ENCODE assay signal across 2 cellular contexts in the genomic region with DNA sequence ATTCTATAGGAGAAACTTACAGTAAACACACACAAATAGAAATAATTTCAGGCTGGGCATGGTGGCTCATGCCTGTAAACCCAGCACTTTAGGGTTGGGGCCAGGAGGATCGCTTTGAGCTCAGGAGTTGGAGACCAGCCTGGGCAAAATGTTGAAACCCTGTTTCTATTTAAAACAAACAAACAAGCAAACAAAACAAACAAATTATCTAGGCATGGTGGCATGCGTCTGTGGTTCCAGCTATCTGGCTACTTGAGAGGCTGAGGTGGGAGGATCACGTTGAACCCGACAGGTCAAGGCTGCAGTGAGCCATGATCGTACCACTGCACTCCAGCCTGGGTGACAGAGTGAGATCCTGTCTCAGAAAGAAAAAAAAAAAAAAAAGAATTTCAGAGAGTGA.
TF ChIP-seq lines count a peak whose summit lies in the region.

No MANE protein-coding gene starts in this region.

TF ChIP-seq in H1, 55 proteins besides CTCF, POLR2A, EP300 and RAD21 (continued from another document):
- TF ChIP-seq RBBP5 (IDR thresholded peaks at IDR 0.05; ENCODE audit: borderline replicate concordance, low read depth, low read length): no peak
- no peak for TF ChIP-seq NANOG (IDR thresholded peaks at IDR 0.05; ENCODE audit: insufficient read depth, low read depth, low read length, poor library complexity, severe bottlenecking)
- TF ChIP-seq EZH2 (IDR thresholded peaks at IDR 0.05; ENCODE audit: low read depth, low read length, severe bottlenecking): no peak
- TF ChIP-seq CREB1 (IDR thresholded peaks at IDR 0.05): no peak

TF ChIP-seq in HepG2, 621 proteins besides CTCF, POLR2A, EP300 and RAD21 (continued from another document and continues in another):
- TF ChIP-seq, protein P1, sequence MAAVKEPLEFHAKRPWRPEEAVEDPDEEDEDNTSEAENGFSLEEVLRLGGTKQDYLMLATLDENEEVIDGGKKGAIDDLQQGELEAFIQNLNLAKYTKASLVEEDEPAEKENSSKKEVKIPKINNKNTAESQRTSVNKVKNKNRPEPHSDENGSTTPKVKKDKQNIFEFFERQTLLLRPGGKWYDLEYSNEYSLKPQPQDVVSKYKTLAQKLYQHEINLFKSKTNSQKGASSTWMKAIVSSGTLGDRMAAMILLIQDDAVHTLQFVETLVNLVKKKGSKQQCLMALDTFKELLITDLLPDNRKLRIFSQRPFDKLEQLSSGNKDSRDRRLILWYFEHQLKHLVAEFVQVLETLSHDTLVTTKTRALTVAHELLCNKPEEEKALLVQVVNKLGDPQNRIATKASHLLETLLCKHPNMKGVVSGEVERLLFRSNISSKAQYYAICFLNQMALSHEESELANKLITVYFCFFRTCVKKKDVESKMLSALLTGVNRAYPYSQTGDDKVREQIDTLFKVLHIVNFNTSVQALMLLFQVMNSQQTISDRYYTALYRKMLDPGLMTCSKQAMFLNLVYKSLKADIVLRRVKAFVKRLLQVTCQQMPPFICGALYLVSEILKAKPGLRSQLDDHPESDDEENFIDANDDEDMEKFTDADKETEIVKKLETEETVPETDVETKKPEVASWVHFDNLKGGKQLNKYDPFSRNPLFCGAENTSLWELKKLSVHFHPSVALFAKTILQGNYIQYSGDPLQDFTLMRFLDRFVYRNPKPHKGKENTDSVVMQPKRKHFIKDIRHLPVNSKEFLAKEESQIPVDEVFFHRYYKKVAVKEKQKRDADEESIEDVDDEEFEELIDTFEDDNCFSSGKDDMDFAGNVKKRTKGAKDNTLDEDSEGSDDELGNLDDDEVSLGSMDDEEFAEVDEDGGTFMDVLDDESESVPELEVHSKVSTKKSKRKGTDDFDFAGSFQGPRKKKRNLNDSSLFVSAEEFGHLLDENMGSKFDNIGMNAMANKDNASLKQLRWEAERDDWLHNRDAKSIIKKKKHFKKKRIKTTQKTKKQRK (IDR thresholded peaks at IDR 0.05; ENCODE audit: low read length): no peak
- TF ChIP-seq ATAD3A (CRISPR knock-in tag; IDR thresholded peaks at IDR 0.05) (no peak), FOXP1 (IDR thresholded peaks at IDR 0.05) (no peak), FOXP1 (CRISPR knock-in tag; IDR thresholded peaks at IDR 0.05) (peak; percentile 61; the same call in 1 of the 2 replicates), RFXANK (CRISPR knock-in tag; IDR thresholded peaks at IDR 0.05) (no peak), ZFP90 (CRISPR knock-in tag; IDR thresholded peaks at IDR 0.05; ENCODE audit: borderline replicate concordance) (no peak), SMC3 (IDR thresholded peaks at IDR 0.05; ENCODE audit: low read length) (no peak), RXRA (CRISPR knock-in tag; IDR thresholded peaks at IDR 0.05) (no peak), HOXA5 (CRISPR knock-in tag; IDR thresholded peaks at IDR 0.05) (0 out of 2 replicates have a peak, but pooled peaks have one; percentile 32), HNF4A (CRISPR knock-in tag; IDR thresholded peaks at IDR 0.05) (no peak), MTA3 (CRISPR knock-in tag; IDR thresholded peaks at IDR 0.05) (no peak), ZNF367 (CRISPR knock-in tag; IDR thresholded peaks at IDR 0.05; ENCODE audit: borderline replicate concordance) (no peak), FOSL2 (CRISPR knock-in tag; IDR thresholded peaks at IDR 0.05) (0 out of 2 replicates have a peak, but pooled peaks have one; percentile 27), ZNF781 (CRISPR knock-in tag; IDR thresholded peaks at IDR 0.05; ENCODE audit: borderline replicate concordance, not compliant biosample characterization) (no peak), GATAD2A (CRISPR knock-in tag; IDR thresholded peaks at IDR 0.05) (0 out of 2 replicates have a peak, but pooled peaks have one; percentile 9), ZNF235 (CRISPR knock-in tag; IDR thresholded peaks at IDR 0.05; ENCODE audit: borderline replicate concordance) (no peak), NFE2 (CRISPR knock-in tag; IDR thresholded peaks at IDR 0.05) (no peak), GTF2F1 (IDR thresholded peaks at IDR 0.05; ENCODE audit: low read length) (no peak), ZZZ3 (CRISPR knock-in tag; IDR thresholded peaks at IDR 0.05; ENCODE audit: borderline replicate concordance) (no peak), ZNF747 (CRISPR knock-in tag; IDR thresholded peaks at IDR 0.05; ENCODE audit: borderline replicate concordance) (no peak), GZF1 (CRISPR knock-in tag; IDR thresholded peaks at IDR 0.05) (no peak), CC2D1A (CRISPR knock-in tag; IDR thresholded peaks at IDR 0.05) (no peak), ASH2L (IDR thresholded peaks at IDR 0.05; ENCODE audit: insufficient read length, low read depth, low read length) (no peak), ZNF207 (IDR thresholded peaks at IDR 0.05; ENCODE audit: borderline replicate concordance) (no peak), DMAP1 (CRISPR knock-in tag; IDR thresholded peaks at IDR 0.05) (no peak), HOXA3 (CRISPR knock-in tag; IDR thresholded peaks at IDR 0.05) (0 out of 2 replicates have a peak, but pooled peaks have one; percentile 34), ZSCAN31 (CRISPR knock-in tag; IDR thresholded peaks at IDR 0.05; ENCODE audit: low read depth) (no peak), DPF2 (CRISPR knock-in tag; IDR thresholded peaks at IDR 0.05; ENCODE audit: borderline replicate concordance, low read depth) (no peak), SOX6 (IDR thresholded peaks at IDR 0.05) (no peak), SOX6 (CRISPR knock-in tag; IDR thresholded peaks at IDR 0.05) (no peak), YY1 (IDR thresholded peaks at IDR 0.05; ENCODE audit: insufficient read depth, insufficient replicate concordance, low read depth, low read length) (no peak), CBFB (CRISPR knock-in tag; IDR thresholded peaks at IDR 0.05) (no peak), ZNF724P (CRISPR knock-in tag; IDR thresholded peaks at IDR 0.05; ENCODE audit: borderline replicate concordance) (no peak), ZBTB38 (CRISPR knock-in tag; IDR thresholded peaks at IDR 0.05) (no peak), POLR2G (IDR thresholded peaks at IDR 0.05; ENCODE audit: low read depth, low read length) (no peak), FOSL1 (CRISPR knock-in tag; IDR thresholded peaks at IDR 0.05; ENCODE audit: borderline replicate concordance) (no peak), ZNF326 (CRISPR knock-in tag; IDR thresholded peaks at IDR 0.05; ENCODE audit: borderline replicate concordance) (no peak), CREM (IDR thresholded peaks at IDR 0.05) (no peak), CREM (CRISPR knock-in tag; IDR thresholded peaks at IDR 0.05) (no peak), ZNF34 (CRISPR knock-in tag; IDR thresholded peaks at IDR 0.05; ENCODE audit: borderline replicate concordance) (no peak), ERF (CRISPR knock-in tag; IDR thresholded peaks at IDR 0.05) (no peak), ZNF878 (CRISPR knock-in tag; IDR thresholded peaks at IDR 0.05) (no peak), HDAC1 (CRISPR knock-in tag; IDR thresholded peaks at IDR 0.05) (0 out of 2 replicates have a peak, but pooled peaks have one; percentile 9), ZSCAN12 (CRISPR knock-in tag; IDR thresholded peaks at IDR 0.05) (no peak), TEAD3 (CRISPR knock-in tag; optimal IDR thresholded peaks at IDR 0.05; ENCODE audit: borderline replicate concordance) (no peak)
- TF ChIP-seq, protein P2, sequence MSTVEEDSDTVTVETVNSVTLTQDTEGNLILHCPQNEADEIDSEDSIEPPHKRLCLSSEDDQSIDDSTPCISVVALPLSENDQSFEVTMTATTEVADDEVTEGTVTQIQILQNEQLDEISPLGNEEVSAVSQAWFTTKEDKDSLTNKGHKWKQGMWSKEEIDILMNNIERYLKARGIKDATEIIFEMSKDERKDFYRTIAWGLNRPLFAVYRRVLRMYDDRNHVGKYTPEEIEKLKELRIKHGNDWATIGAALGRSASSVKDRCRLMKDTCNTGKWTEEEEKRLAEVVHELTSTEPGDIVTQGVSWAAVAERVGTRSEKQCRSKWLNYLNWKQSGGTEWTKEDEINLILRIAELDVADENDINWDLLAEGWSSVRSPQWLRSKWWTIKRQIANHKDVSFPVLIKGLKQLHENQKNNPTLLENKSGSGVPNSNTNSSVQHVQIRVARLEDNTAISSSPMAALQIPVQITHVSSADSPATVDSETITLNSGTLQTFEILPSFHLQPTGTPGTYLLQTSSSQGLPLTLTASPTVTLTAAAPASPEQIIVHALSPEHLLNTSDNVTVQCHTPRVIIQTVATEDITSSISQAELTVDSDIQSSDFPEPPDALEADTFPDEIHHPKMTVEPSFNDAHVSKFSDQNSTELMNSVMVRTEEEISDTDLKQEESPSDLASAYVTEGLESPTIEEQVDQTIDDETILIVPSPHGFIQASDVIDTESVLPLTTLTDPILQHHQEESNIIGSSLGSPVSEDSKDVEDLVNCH (CRISPR knock-in tag; IDR thresholded peaks at IDR 0.05): no peak
- TF ChIP-seq, protein P3, sequence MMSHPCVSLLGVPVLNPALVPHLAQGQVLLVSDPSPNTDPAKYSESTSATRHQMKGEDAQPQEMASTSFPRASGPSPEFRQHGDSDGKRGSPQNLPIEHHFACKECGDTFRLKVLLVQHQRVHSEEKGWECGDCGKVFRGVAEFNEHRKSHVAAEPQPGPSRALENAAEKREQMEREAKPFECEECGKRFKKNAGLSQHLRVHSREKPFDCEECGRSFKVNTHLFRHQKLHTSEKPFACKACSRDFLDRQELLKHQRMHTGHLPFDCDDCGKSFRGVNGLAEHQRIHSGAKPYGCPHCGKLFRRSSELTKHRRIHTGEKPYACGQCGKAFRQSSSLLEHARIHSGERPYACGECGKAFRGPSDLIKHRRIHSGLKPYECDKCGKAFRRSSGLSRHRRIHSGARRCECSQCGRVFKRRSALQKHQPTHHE (CRISPR knock-in tag; IDR thresholded peaks at IDR 0.05; ENCODE audit: borderline replicate concordance): no peak
- TF ChIP-seq, protein P4, sequence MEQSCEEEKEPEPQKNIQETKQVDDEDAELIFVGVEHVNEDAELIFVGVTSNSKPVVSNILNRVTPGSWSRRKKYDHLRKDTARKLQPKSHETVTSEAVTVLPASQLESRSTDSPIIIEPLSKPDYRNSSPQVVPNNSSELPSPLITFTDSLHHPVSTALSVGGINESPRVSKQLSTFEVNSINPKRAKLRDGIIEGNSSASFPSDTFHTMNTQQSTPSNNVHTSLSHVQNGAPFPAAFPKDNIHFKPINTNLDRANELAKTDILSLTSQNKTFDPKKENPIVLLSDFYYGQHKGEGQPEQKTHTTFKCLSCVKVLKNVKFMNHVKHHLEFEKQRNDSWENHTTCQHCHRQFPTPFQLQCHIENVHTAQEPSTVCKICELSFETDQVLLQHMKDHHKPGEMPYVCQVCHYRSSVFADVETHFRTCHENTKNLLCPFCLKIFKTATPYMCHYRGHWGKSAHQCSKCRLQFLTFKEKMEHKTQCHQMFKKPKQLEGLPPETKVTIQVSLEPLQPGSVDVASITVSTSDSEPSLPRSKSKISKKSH (CRISPR knock-in tag; IDR thresholded peaks at IDR 0.05; ENCODE audit: borderline replicate concordance): no peak
- TF ChIP-seq, protein P5, sequence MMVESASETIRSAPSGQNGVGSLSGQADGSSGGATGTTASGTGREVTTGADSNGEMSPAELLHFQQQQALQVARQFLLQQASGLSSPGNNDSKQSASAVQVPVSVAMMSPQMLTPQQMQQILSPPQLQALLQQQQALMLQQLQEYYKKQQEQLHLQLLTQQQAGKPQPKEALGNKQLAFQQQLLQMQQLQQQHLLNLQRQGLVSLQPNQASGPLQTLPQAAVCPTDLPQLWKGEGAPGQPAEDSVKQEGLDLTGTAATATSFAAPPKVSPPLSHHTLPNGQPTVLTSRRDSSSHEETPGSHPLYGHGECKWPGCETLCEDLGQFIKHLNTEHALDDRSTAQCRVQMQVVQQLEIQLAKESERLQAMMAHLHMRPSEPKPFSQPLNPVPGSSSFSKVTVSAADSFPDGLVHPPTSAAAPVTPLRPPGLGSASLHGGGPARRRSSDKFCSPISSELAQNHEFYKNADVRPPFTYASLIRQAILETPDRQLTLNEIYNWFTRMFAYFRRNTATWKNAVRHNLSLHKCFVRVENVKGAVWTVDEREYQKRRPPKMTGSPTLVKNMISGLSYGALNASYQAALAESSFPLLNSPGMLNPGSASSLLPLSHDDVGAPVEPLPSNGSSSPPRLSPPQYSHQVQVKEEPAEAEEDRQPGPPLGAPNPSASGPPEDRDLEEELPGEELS (CRISPR knock-in tag; IDR thresholded peaks at IDR 0.05): peak; percentile 84
- TF ChIP-seq, protein P6, sequence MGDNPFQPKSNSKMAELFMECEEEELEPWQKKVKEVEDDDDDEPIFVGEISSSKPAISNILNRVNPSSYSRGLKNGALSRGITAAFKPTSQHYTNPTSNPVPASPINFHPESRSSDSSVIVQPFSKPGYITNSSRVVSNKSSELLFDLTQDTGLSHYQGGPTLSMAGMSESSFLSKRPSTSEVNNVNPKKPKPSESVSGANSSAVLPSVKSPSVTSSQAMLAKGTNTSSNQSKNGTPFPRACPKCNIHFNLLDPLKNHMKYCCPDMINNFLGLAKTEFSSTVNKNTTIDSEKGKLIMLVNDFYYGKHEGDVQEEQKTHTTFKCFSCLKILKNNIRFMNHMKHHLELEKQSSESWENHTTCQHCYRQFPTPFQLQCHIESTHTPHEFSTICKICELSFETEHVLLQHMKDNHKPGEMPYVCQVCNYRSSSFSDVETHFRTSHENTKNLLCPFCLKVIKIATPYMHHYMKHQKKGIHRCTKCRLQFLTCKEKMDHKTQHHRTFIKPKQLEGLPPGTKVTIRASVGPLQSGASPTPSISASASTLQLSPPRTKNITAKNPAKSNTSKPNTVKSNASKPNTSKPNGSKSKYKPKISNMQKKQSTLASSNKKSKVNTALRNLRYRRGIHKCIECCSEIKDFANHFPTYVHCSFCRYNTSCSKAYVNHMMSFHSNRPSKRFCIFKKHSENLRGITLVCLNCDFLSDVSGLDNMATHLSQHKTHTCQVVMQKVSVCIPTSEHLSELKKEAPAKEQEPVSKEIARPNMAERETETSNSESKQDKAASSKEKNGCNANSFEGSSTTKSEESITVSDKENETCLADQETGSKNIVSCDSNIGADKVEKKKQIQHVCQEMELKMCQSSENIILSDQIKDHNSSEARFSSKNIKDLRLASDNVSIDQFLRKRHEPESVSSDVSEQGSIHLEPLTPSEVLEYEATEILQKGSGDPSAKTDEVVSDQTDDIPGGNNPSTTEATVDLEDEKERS (CRISPR knock-in tag; IDR thresholded peaks at IDR 0.05): no peak
- TF ChIP-seq, protein P7, sequence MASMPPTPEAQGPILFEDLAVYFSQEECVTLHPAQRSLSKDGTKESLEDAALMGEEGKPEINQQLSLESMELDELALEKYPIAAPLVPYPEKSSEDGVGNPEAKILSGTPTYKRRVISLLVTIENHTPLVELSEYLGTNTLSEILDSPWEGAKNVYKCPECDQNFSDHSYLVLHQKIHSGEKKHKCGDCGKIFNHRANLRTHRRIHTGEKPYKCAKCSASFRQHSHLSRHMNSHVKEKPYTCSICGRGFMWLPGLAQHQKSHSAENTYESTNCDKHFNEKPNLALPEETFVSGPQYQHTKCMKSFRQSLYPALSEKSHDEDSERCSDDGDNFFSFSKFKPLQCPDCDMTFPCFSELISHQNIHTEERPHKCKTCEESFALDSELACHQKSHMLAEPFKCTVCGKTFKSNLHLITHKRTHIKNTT (CRISPR knock-in tag; IDR thresholded peaks at IDR 0.05): no peak
